Comparison of ENCODE assay signal across 8 cellular contexts in genomic region chr5:177537389-177538361, GRCh38. TPM values are rescaled to one million over a fixed set of nuclear protein-coding genes. Genes with fewer than 3 reads are reported as not detected.
DNase-seq lines count a peak whose midpoint lies in the region; FAIRE-seq and TF ChIP-seq lines count a peak whose summit lies in the region.

No MANE protein-coding gene starts in this region.

- no peaks in the 10 kb centered on the region for H3K9me3 ChIP-seq in hepatocyte (ENCODE audit: low read depth)
- H3K9me3 ChIP-seq in subcutaneous abdominal adipose tissue (ENCODE audit: control insufficient read depth in 5 of 5, low read length in 5 of 5) = no peaks in the 10 kb centered on the region

- TF ChIP-seq CTCF in brain (conservative IDR thresholded peaks at IDR 0.05) (no peak), hepatocyte (IDR thresholded peaks at IDR 0.05; ENCODE audit: poor library complexity) (no peak)

- H3K4me3 Mint-ChIP-seq in brain = no peak overlapping the region

- H3K27ac Mint-ChIP-seq in brain = peak overlapping the region in 3 of 5 experiments; percentile 38 to 65 (median 46)

- H3K27me3 Mint-ChIP-seq in brain = no peaks in the 10 kb centered on the region

- peak overlapping the region; percentile 76 for H3K27ac ChIP-seq in hepatocyte
- H3K27ac ChIP-seq in subcutaneous abdominal adipose tissue (ENCODE audit: low read depth, low read length) = peak overlapping the region; percentile 95

- peaks cover 55% of the 10 kb centered on the region for H3K36me3 Mint-ChIP-seq in brain

- H3K4me1 ChIP-seq in hepatocyte (ENCODE audit: insufficient read depth) (peaks cover 19% of the 10 kb centered on the region), subcutaneous abdominal adipose tissue (ENCODE audit: control insufficient read depth in 5 of 5, insufficient read depth in 5 of 5, low read length in 5 of 5) (peaks cover 14 to 41% (median 35%) of the 10 kb centered on the region in 5 donors)

- WGBS in hepatocyte (ENCODE audit: low lambda C conversion rate, missing lambda C conversion rate) = 55% methylated on average over 15 of the region's 15 CpGs

- H4K20me1 ChIP-seq in hepatocyte (ENCODE audit: insufficient read depth, poor library complexity, severe bottlenecking) = peaks cover 10% of the 10 kb centered on the region

- no peaks in the 10 kb centered on the region for H3K27me3 ChIP-seq in hepatocyte
- H3K27me3 ChIP-seq in subcutaneous abdominal adipose tissue (ENCODE audit: control insufficient read depth in 5 of 5, insufficient read depth in 4 of 5, low read length in 5 of 5) = no peaks in the 10 kb centered on the region

- H3K36me3 ChIP-seq in hepatocyte (replicated peaks; ENCODE audit: insufficient read depth, low read depth) (no peaks in the 10 kb centered on the region), subcutaneous abdominal adipose tissue (ENCODE audit: control insufficient read depth in 5 of 5, insufficient read depth in 5 of 5, low read length in 5 of 5) (peaks cover 0 to 61% (median 41%) of the 10 kb centered on the region in 5 donors)

- FAIRE-seq in H54 (lab: Jason Lieb, UNC) = peak; percentile 65
- FAIRE-seq in GM12891 (lab: Jason Lieb, UNC) = no peak

- no peak overlapping the region for H3K4me3 ChIP-seq in hepatocyte
- peak overlapping the region in 1 of 5 donors; percentile 30 for H3K4me3 ChIP-seq in subcutaneous abdominal adipose tissue (ENCODE audit: low read depth in 1 of 5, low read length in 5 of 5)

- H3K4me1 Mint-ChIP-seq in brain = peaks cover 13% of the 10 kb centered on the region

- H3K4me2 ChIP-seq in hepatocyte = peak overlapping the region; percentile 28

- H3K9me3 Mint-ChIP-seq in brain = no peaks in the 10 kb centered on the region

- peaks cover 72% of the 10 kb centered on the region for H3K79me2 ChIP-seq in hepatocyte

- peak overlapping the region in 4 of 5 donors; percentile 35 to 57 (median 47) for H3K9ac ChIP-seq in subcutaneous abdominal adipose tissue (ENCODE audit: low read length in 5 of 5)

- H2AFZ ChIP-seq in hepatocyte = no peak overlapping the region

- DNase-seq in H54 (ENCODE audit: insufficient read length, low spot score) (peak; percentile 89), hepatocyte (ENCODE audit: low spot score) (peak; percentile 69), KG1 (lab: John Stamatoyannopoulos, UW) (no peak), globus pallidus (ENCODE audit: low spot score) (no peak), GM12891 (ENCODE audit: insufficient read length, low spot score) (no peak)
- DNase-seq in stimulated activated CD4-positive, alpha-beta T cell treated with anti-CD3 and anti-CD28 coated beads, Interleukin-1b, Interleukin-23, amount 100 ng/mL, for 48 hours = no peak

- no peak for TF ChIP-seq POLR2A in H54 (IDR thresholded peaks at IDR 0.05; ENCODE audit: low read depth, low read length)
- TF ChIP-seq POLR2A in GM12891 (IDR thresholded peaks at IDR 0.05; ENCODE audit: low read depth, low read length) = no peak

- H3K9me2 ChIP-seq in hepatocyte (replicated peaks; ENCODE audit: insufficient read depth) = no peaks in the 10 kb centered on the region

TF ChIP-seq in GM12891, 5 proteins besides CTCF, POLR2A, EP300 and RAD21:
- TF ChIP-seq POU2F2 (IDR thresholded peaks at IDR 0.05; ENCODE audit: low read depth, low read length) = no peak
- TF ChIP-seq PAX5 (IDR thresholded peaks at IDR 0.05; ENCODE audit: insufficient read depth, low read length, severe bottlenecking) = no peak
- TF ChIP-seq TAF1 (IDR thresholded peaks at IDR 0.05; ENCODE audit: low read depth, low read length) = no peak
- TF ChIP-seq POLR2AphosphoS5 (IDR thresholded peaks at IDR 0.05; ENCODE audit: low read depth, low read length) = no peak
- TF ChIP-seq SPI1 (IDR thresholded peaks at IDR 0.05; ENCODE audit: low read depth, low read length) = no peak

RNA-seq across cellular contexts. Expression of gene FAM193B, which starts 16.7 kb away (rescaled TPM):
- polyA plus RNA-seq in brain (ENCODE audit: insufficient read depth, low read depth, low replicate concordance) (21.6 TPM), hepatocyte (76.1 and 136 TPM in 2 replicates)
- 31.4 and 67.6 TPM in 2 replicates for total RNA-seq in hepatocyte
- 28.6 TPM for polyA plus RNA-seq in GM12891 (2012; ENCODE audit: low read depth, missing spikeins)

RNA-seq across cellular contexts. Expression of gene DDX41, which starts 20.9 kb away (rescaled TPM):
- polyA plus RNA-seq in brain (ENCODE audit: insufficient read depth, low read depth, low replicate concordance) (231 TPM), hepatocyte (42.8 and 50.7 TPM in 2 replicates)
- 45.0 and 65.9 TPM in 2 replicates for total RNA-seq in hepatocyte
- 114 TPM for polyA plus RNA-seq in GM12891 (2012; ENCODE audit: low read depth, missing spikeins)

RNA-seq across cellular contexts. Expression of gene DOK3, which starts 28.0 kb away (rescaled TPM):
- polyA plus RNA-seq in brain (ENCODE audit: insufficient read depth, low read depth, low replicate concordance) (1.8 TPM), hepatocyte (2.6 and 3.1 TPM in 2 replicates)
- total RNA-seq in hepatocyte = 3.3 and 3.5 TPM in 2 replicates
- 73.2 TPM for polyA plus RNA-seq in GM12891 (2012; ENCODE audit: low read depth, missing spikeins)

RNA-seq across cellular contexts. Expression of gene PDLIM7, which starts 40.3 kb away (rescaled TPM):
- 20.1 TPM for polyA plus RNA-seq in brain (ENCODE audit: insufficient read depth, low read depth, low replicate concordance)
- 43.5 and 57.1 TPM in 2 replicates for total RNA-seq in hepatocyte
- polyA plus RNA-seq in hepatocyte = 143 and 156 TPM in 2 replicates
- polyA plus RNA-seq in GM12891 (2012; ENCODE audit: low read depth, missing spikeins) = 38.1 TPM

RNA-seq across cellular contexts. Expression of gene TMED9, which starts 54.3 kb away (rescaled TPM):
- polyA plus RNA-seq in brain (ENCODE audit: insufficient read depth, low read depth, low replicate concordance) (92.1 TPM), hepatocyte (512 and 519 TPM in 2 replicates)
- total RNA-seq in hepatocyte = 171 and 187 TPM in 2 replicates
- 119 TPM for polyA plus RNA-seq in GM12891 (2012; ENCODE audit: low read depth, missing spikeins)

Comparison
In these comparisons a context has a peak if more than half of its experiments do, and no peak if none do; other contexts are left out.
1. DNase-seq: peak in H54 (single experiment) and hepatocyte (single experiment); none in KG1 (single experiment), globus pallidus (single experiment), GM12891 (single experiment) and stimulated activated CD4-positive, alpha-beta T cell treated with anti-CD3 and anti-CD28 coated beads, Interleukin-1b, Interleukin-23, amount 100 ng/mL, for 48 hours (single experiment).